1 cellular context compared by ENCODE assay signal in genomic region chr10:26467639-26468038, GRCh38.
TF ChIP-seq lines count a peak whose summit lies in the region.

No MANE protein-coding gene starts in this region.

TF ChIP-seq in GM12878, 131 proteins besides CTCF, POLR2A, EP300 and RAD21:
- TF ChIP-seq CHD4 (IDR thresholded peaks at IDR 0.05) (no peak), ZNF274 (IDR thresholded peaks at IDR 0.05; ENCODE audit: insufficient read depth, insufficient read length) (no peak), RUNX3 (IDR thresholded peaks at IDR 0.05; ENCODE audit: low read length) (peak; percentile 47; the same call in 1 of the 2 replicates), E2F4 (IDR thresholded peaks at IDR 0.05; ENCODE audit: low read depth, low read length) (no peak), PAX5 (IDR thresholded peaks at IDR 0.05; ENCODE audit: borderline replicate concordance, low read depth, low read length) (no peak), MTA2 (IDR thresholded peaks at IDR 0.05; ENCODE audit: low read depth) (no peak), FOXM1 (IDR thresholded peaks at IDR 0.05; ENCODE audit: low read depth, low read length) (no peak), TCF7 (IDR thresholded peaks at IDR 0.05; ENCODE audit: borderline replicate concordance) (peak; percentile 59; the same call in 1 of the 2 replicates), POU2F2 (IDR thresholded peaks at IDR 0.05; ENCODE audit: borderline replicate concordance, low read depth, low read length) (no peak), SMAD5 (IDR thresholded peaks at IDR 0.05; ENCODE audit: low read depth) (no peak), TCF12 (IDR thresholded peaks at IDR 0.05; ENCODE audit: low read depth, low read length) (no peak), ATF2 (IDR thresholded peaks at IDR 0.05; ENCODE audit: low read length) (peak; percentile 27; the same call in 1 of the 2 replicates), NKRF (conservative IDR thresholded peaks at IDR 0.05) (no peak)
TF ChIP-seq in GM12878: peak in this region for 3.
